25 cellular contexts compared by ENCODE assay signal in genomic region chr3:120275553-120276092, GRCh38. TPM values are rescaled to one million over a fixed set of nuclear protein-coding genes. Genes with fewer than 3 reads are reported as not detected.
"Had no signal": no experiment of that assay in that cellular context is flagged by ENCODE, and none has a peak within 500 bp of the region (broad histone marks: within the 10 kb centered on the region; RNA-seq: fewer than 3 reads in every experiment).

No MANE protein-coding gene starts in this region.

- DNase-seq: activated CD4-positive, alpha-beta T cell treated with anti-CD3 and anti-CD28 coated beads, Interleukin-2, amount 10 ng/mL, durations not matched to agents 7 days and 5 days; activated CD8-positive, alpha-beta memory T cell treated with anti-CD3 and anti-CD28 coated beads, Interleukin-2, amount 10 ng/mL, durations not matched to agents 7 days and 5 days; activated CD8-positive, alpha-beta T cell treated with anti-CD3 and anti-CD28 coated beads for 36 hours; activated gamma-delta T cell; activated T-cell treated with anti-CD3 and anti-CD28 coated beads for 4 hours; aorta; brain microvascular endothelial cell; effector CD4-positive, alpha-beta T cell; erythroblast; foreskin keratinocyte; immature natural killer cell; lower lobe of right lung; mesendoderm; naive thymus-derived CD8-positive, alpha-beta T cell; right lobe of liver; stimulated activated CD4-positive, alpha-beta T cell treated with anti-CD3 and anti-CD28 coated beads, Interleukin-4, amount 100 ng/mL, for 24 hours; stimulated activated naive CD8-positive, alpha-beta T cell treated with anti-CD3 and anti-CD28 coated beads, Interleukin-15, Interleukin-2, amounts not matched to agents 100 U/mL and 50 U/mL, for 24 hours; T-cell had no signal

- H3K4me3 ChIP-seq: hepatocyte, lower lobe of right lung, right lobe of liver, upper lobe of left lung had no signal

- H3K4me3 Mint-ChIP-seq: activated CD4-positive, alpha-beta T cell treated with anti-CD3 and anti-CD28 coated beads, Interleukin-2, amount 10 ng/mL, durations not matched to agents 7 days and 5 days; activated CD8-positive, alpha-beta memory T cell treated with anti-CD3 and anti-CD28 coated beads, Interleukin-2, amount 10 ng/mL, durations not matched to agents 7 days and 5 days; activated CD8-positive, alpha-beta T cell treated with anti-CD3 and anti-CD28 coated beads for 36 hours; activated T-helper 1 cell treated with anti-CD3 and anti-CD28 coated beads, Interleukin-12 subunit alpha, Interleukin-12 subunit beta, Interleukin-2, Interleukin-4 antibody, amounts not matched to agents 30 ng/mL and 10 ng/mL and 1 ng/mL, durations not matched to agents 14 hours and 24 hours and 36 hours; dendritic cell treated with granulocyte-macrophage colony-stimulating factor and Interleukin-4, amounts not matched to agents 40 ng/mL and 50 ng/mL, for 4 days; immature natural killer cell; naive thymus-derived CD8-positive, alpha-beta T cell; T-cell; T-helper 2 cell treated with Interferon-gamma antibody and Interleukin-4, amounts not matched to agents 5 μg/mL and 100 μg/mL, for 36 hours had no signal

- H3K4me1 Mint-ChIP-seq: activated CD4-positive, alpha-beta T cell treated with anti-CD3 and anti-CD28 coated beads, Interleukin-2, amount 10 ng/mL, durations not matched to agents 7 days and 5 days; activated CD8-positive, alpha-beta memory T cell treated with anti-CD3 and anti-CD28 coated beads, Interleukin-2, amount 10 ng/mL, durations not matched to agents 7 days and 5 days; immature natural killer cell; naive thymus-derived CD8-positive, alpha-beta T cell; T-cell had no signal

- H3K9me3 Mint-ChIP-seq: activated CD4-positive, alpha-beta T cell treated with anti-CD3 and anti-CD28 coated beads, Interleukin-2, amount 10 ng/mL, durations not matched to agents 7 days and 5 days; activated CD8-positive, alpha-beta T cell treated with anti-CD3 and anti-CD28 coated beads for 36 hours; activated naive CD4-positive, alpha-beta T cell treated with anti-CD3 and anti-CD28 coated beads, Interleukin-2, amount 50 U/mL, for 72 hours; activated T-helper 1 cell treated with anti-CD3 and anti-CD28 coated beads, Interleukin-12 subunit alpha, Interleukin-12 subunit beta, Interleukin-2, Interleukin-4 antibody, amounts not matched to agents 30 ng/mL and 10 ng/mL and 1 ng/mL, durations not matched to agents 14 hours and 24 hours and 36 hours; dendritic cell treated with granulocyte-macrophage colony-stimulating factor and Interleukin-4, amounts not matched to agents 40 ng/mL and 50 ng/mL, for 4 days; T-cell; T-helper 2 cell treated with Interferon-gamma antibody and Interleukin-4, amounts not matched to agents 5 μg/mL and 100 μg/mL, for 36 hours had no signal

- H3K27me3 ChIP-seq: brain microvascular endothelial cell, hepatocyte, upper lobe of left lung had no signal

- H3K36me3 ChIP-seq: brain microvascular endothelial cell, lower lobe of right lung, right lobe of liver, upper lobe of left lung had no signal

- H3K9me3 ChIP-seq: lower lobe of right lung, right lobe of liver, upper lobe of left lung had no signal

- H3K27ac Mint-ChIP-seq: activated CD4-positive, alpha-beta T cell treated with anti-CD3 and anti-CD28 coated beads, Interleukin-2, amount 10 ng/mL, durations not matched to agents 7 days and 5 days; activated CD8-positive, alpha-beta memory T cell treated with anti-CD3 and anti-CD28 coated beads, Interleukin-2, amount 10 ng/mL, durations not matched to agents 7 days and 5 days; activated CD8-positive, alpha-beta T cell treated with anti-CD3 and anti-CD28 coated beads for 36 hours; activated naive CD4-positive, alpha-beta T cell treated with anti-CD3 and anti-CD28 coated beads, Interleukin-2, amount 50 U/mL, for 72 hours; activated T-helper 1 cell treated with anti-CD3 and anti-CD28 coated beads, Interleukin-12 subunit alpha, Interleukin-12 subunit beta, Interleukin-2, Interleukin-4 antibody, amounts not matched to agents 30 ng/mL and 10 ng/mL and 1 ng/mL, durations not matched to agents 14 hours and 24 hours and 36 hours; dendritic cell treated with granulocyte-macrophage colony-stimulating factor and Interleukin-4, amounts not matched to agents 40 ng/mL and 50 ng/mL, for 4 days; immature natural killer cell; T-cell; T-helper 2 cell treated with Interferon-gamma antibody and Interleukin-4, amounts not matched to agents 5 μg/mL and 100 μg/mL, for 36 hours had no signal

- H3K36me3 Mint-ChIP-seq: activated CD8-positive, alpha-beta memory T cell treated with anti-CD3 and anti-CD28 coated beads, Interleukin-2, amount 10 ng/mL, durations not matched to agents 7 days and 5 days; activated naive CD4-positive, alpha-beta T cell treated with anti-CD3 and anti-CD28 coated beads, Interleukin-2, amount 50 U/mL, for 72 hours; immature natural killer cell; naive thymus-derived CD8-positive, alpha-beta T cell; T-cell had no signal

RNA-seq across cellular contexts. Expression of gene GPR156, which starts 9.4 kb away (rescaled TPM):
- total RNA-seq: activated CD8-positive, alpha-beta memory T cell treated with anti-CD3 and anti-CD28 coated beads, Interleukin-2, amount 10 ng/mL, durations not matched to agents 7 days and 5 days; activated CD8-positive, alpha-beta T cell treated with anti-CD3 and anti-CD28 coated beads for 36 hours; activated naive CD4-positive, alpha-beta T cell treated with anti-CD3 and anti-CD28 coated beads, Interleukin-2, amount 50 U/mL, for 72 hours; left lobe of liver; naive thymus-derived CD8-positive, alpha-beta T cell; right lobe of liver had no signal
